14 cellular contexts compared by ENCODE assay signal in genomic region chr1:6280761-6281451, GRCh38. TPM values are rescaled to one million over a fixed set of nuclear protein-coding genes. Genes with fewer than 3 reads are reported as not detected.
DNase-seq lines count a peak whose midpoint lies in the region; TF ChIP-seq lines count a peak whose summit lies in the region.
"Had no signal": no experiment of that assay in that cellular context is flagged by ENCODE, and none has a peak within 500 bp of the region (broad histone marks: within the 10 kb centered on the region; RNA-seq: fewer than 3 reads in every experiment).

No MANE protein-coding gene starts in this region.

- no peak overlapping the region for H3K4me3 ChIP-seq in adrenal gland
- no peak overlapping the region for H3K4me3 ChIP-seq in testis
- H3K4me3 ChIP-seq in Karpas-422 (ENCODE audit: low read length) = no peak overlapping the region
- H3K4me3 ChIP-seq: body of pancreas, GM12878, HAP-1 had no signal

- peak; percentile 4 for DNase-seq in NCI-H2196 (lab: John Stamatoyannopoulos, UW; ENCODE audit: unreplicated experiment)
- DNase-seq in NCI-H2196 treated with DMSO at 0.1 percent for 48 hours (lab: John Stamatoyannopoulos, UW; ENCODE audit: unreplicated experiment) = no peak
- DNase-seq in adrenal gland = peak in 6 of 7 donors; percentile 59 to 77 (median 66)
- DNase-seq in iPS DF 19.7 (ENCODE audit: low read depth, low spot score) = peak; percentile 28
- peak; percentile 43 for DNase-seq in testis
- DNase-seq in NCI-H2227 treated with DMSO at 0.1 percent for 48 hours (lab: John Stamatoyannopoulos, UW) = no peak
- DNase-seq in NK-92 treated with Interleukin-12 subunit alpha and Interleukin-12 subunit beta, amount 100 ng/mL, for 24 hours (lab: John Stamatoyannopoulos, UW) = no peak
- no peak for DNase-seq in Karpas-422
- DNase-seq: activated CD8-positive, alpha-beta T cell treated with anti-CD3 and anti-CD28 coated beads for 36 hours; body of pancreas had no signal

- WGBS in adrenal gland, 4 donors = 64 to 85% (median 70%) methylated on average over 17 to 33 of the region's 33 CpGs
- WGBS in testis, 2 donors = 76 to 89% methylated on average over 7 to 33 of the region's 33 CpGs

- no peaks in the 10 kb centered on the region for H3K36me3 ChIP-seq in adrenal gland (replicated peaks in 1 of 2)
- H3K36me3 ChIP-seq in testis (ENCODE audit: low read depth, missing control alignments) = no peaks in the 10 kb centered on the region
- no peaks in the 10 kb centered on the region for H3K36me3 ChIP-seq in Karpas-422 (ENCODE audit: insufficient read depth, low read length)

- TF ChIP-seq POLR2A in adrenal gland (IDR thresholded peaks at IDR 0.05) = no peak
- TF ChIP-seq POLR2A in testis (IDR thresholded peaks at IDR 0.05) = no peak

- no peaks in the 10 kb centered on the region for H3K9me2 ChIP-seq in Karpas-422 (replicated peaks; ENCODE audit: insufficient read depth, low read length)

- H3K27me3 ChIP-seq in adrenal gland (no peaks in the 10 kb centered on the region), testis (no peaks in the 10 kb centered on the region), Karpas-422 (ENCODE audit: low read length) (no peaks in the 10 kb centered on the region)
- H3K27me3 ChIP-seq: body of pancreas had no signal

- intact Hi-C loops in adrenal gland (cut with DNase I) (loop anchor here in 1 of 2 donors (5.0 kb wide), 1 partner anchor 34 kb away; no protein-coding TSS in a partner anchor), testis (cut with DNase I; ENCODE audit: low total_unique reads) (no loop called here)

- H3K79me2 ChIP-seq in Karpas-422 (ENCODE audit: low read length) = no peaks in the 10 kb centered on the region

- H3K27ac ChIP-seq in adrenal gland = no peak overlapping the region
- no peak overlapping the region for H3K27ac ChIP-seq in testis
- H3K27ac ChIP-seq in Karpas-422 (ENCODE audit: low read length) = no peak overlapping the region
- H3K27ac ChIP-seq: body of pancreas had no signal

- H3K4me2 ChIP-seq in Karpas-422 (ENCODE audit: low read depth, low read length, poor library complexity, severe bottlenecking) = no peak overlapping the region

- H4K20me1 ChIP-seq in Karpas-422 (ENCODE audit: insufficient read depth, low read depth, low read length) = no peaks in the 10 kb centered on the region

- H3K4me1 ChIP-seq in adrenal gland (replicated peaks in 1 of 2) (peaks cover 0 to 10% of the 10 kb centered on the region in 2 donors), testis (peaks cover 12% of the 10 kb centered on the region), Karpas-422 (ENCODE audit: low read length) (peaks cover 8% of the 10 kb centered on the region)
- H3K4me1 ChIP-seq: body of pancreas, HAP-1 had no signal

- H3K9me3 ChIP-seq in adrenal gland (replicated peaks in 1 of 3) (no peaks in the 10 kb centered on the region), testis (no peaks in the 10 kb centered on the region), Karpas-422 (ENCODE audit: low read length) (no peaks in the 10 kb centered on the region)
- H3K9me3 ChIP-seq: body of pancreas, HAP-1 had no signal

- TF ChIP-seq CTCF in adrenal gland (IDR thresholded peaks at IDR 0.05) = peak; percentile 11 to 63 (median 49)
- peak; percentile 10 to 26 (median 14) for TF ChIP-seq CTCF in testis (IDR thresholded peaks at IDR 0.05)

- H3K9ac ChIP-seq in Karpas-422 (ENCODE audit: low read length) = no peak overlapping the region

- no peak overlapping the region for H2AFZ ChIP-seq in Karpas-422 (ENCODE audit: low read length)

RNA-seq across cellular contexts. Expression of gene GPR153, which starts 20.0 kb away (rescaled TPM):
- 1 to 10 TPM; 1.9 to 5.9 (median 3.1) TPM for total RNA-seq in adrenal gland
- polyA plus RNA-seq in adrenal gland = 1 to 10 TPM in 2 of 3 donors, under 1 TPM in 1; 0.86 to 3.2 (median 2.4) TPM
- 1 to 10 TPM; 5.7 to 6.3 TPM for total RNA-seq in testis
- 5.8 TPM for polyA plus RNA-seq in testis (ENCODE audit: insufficient read depth, low read depth, low replicate concordance)
- total RNA-seq in Karpas-422 (2014; rRNA removed; shearing (Covaris generic); ENCODE audit: low replicate concordance) = 3.4 and 3.9 TPM in 2 replicates
- total RNA-seq: OCI-LY7 had no signal

RNA-seq across cellular contexts. Expression of gene HES3, which starts 36.9 kb away (rescaled TPM):
- total RNA-seq in adrenal gland (not detected), testis (not detected)
- polyA plus RNA-seq in adrenal gland (not detected), testis (ENCODE audit: insufficient read depth, low read depth, low replicate concordance) (not detected)
- total RNA-seq in Karpas-422 (2014; rRNA removed; shearing (Covaris generic); ENCODE audit: low replicate concordance) = not detected in 2 replicates
- total RNA-seq: activated CD8-positive, alpha-beta T cell treated with anti-CD3 and anti-CD28 coated beads for 36 hours; body of pancreas; GM12878; OCI-LY7; skeletal muscle tissue had no signal
- polyA plus RNA-seq: GM12878 had no signal

RNA-seq across cellular contexts. Expression of gene ICMT, which starts 45.1 kb away (rescaled TPM):
- total RNA-seq in adrenal gland (10 to 100 TPM; 42.0 to 89.2 (median 67.8) TPM), testis (10 to 100 TPM; 33.0 to 36.5 TPM)
- polyA plus RNA-seq in adrenal gland (10 to 100 TPM; 12.6 to 98.0 (median 17.0) TPM), testis (ENCODE audit: insufficient read depth, low read depth, low replicate concordance) (26.7 TPM)
- total RNA-seq in Karpas-422 (2014; rRNA removed; shearing (Covaris generic); ENCODE audit: low replicate concordance) = 31.4 and 38.9 TPM in 2 replicates

Comparison
In these comparisons a context has a peak if more than half of its experiments do, and no peak if none do; other contexts are left out.
1. DNase-seq: peak in NCI-H2196 (single experiment), adrenal gland (6 of 7), iPS DF 19.7 (single experiment) and testis (single experiment); none in NCI-H2196 treated with DMSO at 0.1 percent for 48 hours (single experiment), NCI-H2227 treated with DMSO at 0.1 percent for 48 hours (single experiment), NK-92 treated with Interleukin-12 subunit alpha and Interleukin-12 subunit beta, amount 100 ng/mL, for 24 hours (single experiment) and Karpas-422 (single experiment).